Comparison of ENCODE assay signal across 9 cellular contexts in the genomic region with DNA sequence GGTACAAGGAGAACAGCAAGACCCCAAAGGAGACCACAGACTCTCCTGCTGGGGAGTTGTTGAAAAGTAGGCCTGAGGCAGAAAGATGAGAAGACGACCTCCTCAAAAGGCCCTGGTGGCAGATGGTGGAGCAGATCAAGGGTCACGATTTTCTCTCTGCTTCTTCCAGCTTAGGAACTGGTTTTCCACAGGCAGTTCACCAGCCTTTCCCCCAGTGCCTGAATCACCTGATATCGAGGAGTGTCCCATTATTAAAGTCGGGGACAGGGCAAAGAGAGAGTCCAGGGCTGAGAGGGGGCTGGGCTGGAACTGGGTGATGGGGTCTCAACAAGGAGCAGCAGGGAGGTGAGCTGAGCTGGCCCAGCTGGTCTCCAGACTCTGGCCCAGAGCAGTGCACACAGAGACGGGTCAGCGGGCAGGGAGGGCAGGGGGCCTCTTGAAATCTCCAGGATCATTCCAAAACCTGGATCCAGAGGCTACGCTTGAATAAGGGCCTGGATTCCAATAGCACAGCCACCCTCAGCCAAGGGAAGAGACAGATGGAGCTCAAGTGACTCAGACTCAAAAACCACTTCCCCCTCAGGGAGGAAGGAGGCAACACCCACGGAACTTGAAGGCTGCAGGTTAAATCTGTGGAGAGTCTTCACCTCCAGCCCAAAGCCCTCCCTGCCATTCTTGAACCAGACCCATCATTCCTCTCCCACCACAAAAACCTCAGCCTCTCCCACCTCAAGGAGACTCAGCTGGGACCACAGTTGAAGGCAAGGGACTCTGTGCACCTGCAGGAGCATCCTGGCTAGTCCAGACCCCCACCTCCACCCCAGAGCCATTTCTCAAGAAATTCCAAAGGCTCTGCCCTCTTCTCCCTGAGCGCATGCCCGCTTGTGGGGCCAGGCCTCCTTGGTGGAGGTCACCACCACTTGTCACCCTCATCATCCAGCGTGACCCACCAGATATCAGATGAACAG. TPM values are rescaled to one million over a fixed set of nuclear protein-coding genes. Genes with fewer than 3 reads are reported as not detected.
DNase-seq lines count a peak whose midpoint lies in the region; ATAC-seq and TF ChIP-seq lines count a peak whose summit lies in the region.
"Had no signal": no experiment of that assay in that cellular context is flagged by ENCODE, and none has a peak within 500 bp of the region (broad histone marks: within the 10 kb centered on the region; RNA-seq: fewer than 3 reads in every experiment).

A gene with protein sequence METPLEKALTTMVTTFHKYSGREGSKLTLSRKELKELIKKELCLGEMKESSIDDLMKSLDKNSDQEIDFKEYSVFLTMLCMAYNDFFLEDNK (minus strand): TSS at position 541 of the 968 bp plus-strand sequence. CDS start 743 bp downstream, outside the sequence.

- H3K27me3 Mint-ChIP-seq in IgD-negative memory B cell = no peaks in the 10 kb centered on the region
- no peaks in the 10 kb centered on the region for H3K27me3 Mint-ChIP-seq in chondrocyte (ENCODE audit: low read depth)

- H3K27me3 ChIP-seq in skeletal muscle satellite cell (ENCODE audit: control insufficient read depth, insufficient read depth, low read length) = no peaks in the 10 kb centered on the region

- peak within 1 kb of the TSS; percentile 10 for H3K4me2 ChIP-seq in skeletal muscle satellite cell (ENCODE audit: low read length)

- H3K4me3 ChIP-seq in skeletal muscle satellite cell (ENCODE audit: low read length) = no peak within 1 kb of the TSS

- peak within 1 kb of the TSS; percentile 3 for H3K9ac ChIP-seq in skeletal muscle satellite cell (ENCODE audit: low read depth, low read length)

- ATAC-seq in HG03565 (IDR thresholded peaks at IDR 0.05; ENCODE audit: unreplicated experiment) (no peak), HG02571 (IDR thresholded peaks at IDR 0.05; ENCODE audit: unreplicated experiment) (no peak), GM18511 (IDR thresholded peaks at IDR 0.05; ENCODE audit: unreplicated experiment) (no peak)

- no peak for TF ChIP-seq CTCF in chondrocyte (IDR thresholded peaks at IDR 0.05)

- H3K36me3 Mint-ChIP-seq in IgD-negative memory B cell (peaks cover 12% of the 10 kb centered on the region), chondrocyte (ENCODE audit: low read depth) (no peaks in the 10 kb centered on the region)

- H3K9me3 Mint-ChIP-seq in IgD-negative memory B cell (no peaks in the 10 kb centered on the region), chondrocyte (ENCODE audit: low read depth) (no peaks in the 10 kb centered on the region)

- H3K4me3 Mint-ChIP-seq in IgD-negative memory B cell (peak within 1 kb of the TSS; percentile 55 to 91 (median 72)), chondrocyte (ENCODE audit: unreplicated experiment) (no peak within 1 kb of the TSS)

- peaks cover 40 to 52% (median 45%) of the 10 kb centered on the region in 3 donors for H3K4me1 Mint-ChIP-seq in IgD-negative memory B cell
- peaks cover 65% of the 10 kb centered on the region for H3K4me1 Mint-ChIP-seq in chondrocyte (ENCODE audit: low read depth)

- no peaks in the 10 kb centered on the region for H3K9me3 ChIP-seq in skeletal muscle satellite cell (replicated peaks; ENCODE audit: low read length)

- peaks cover 64% of the 10 kb centered on the region for H3K4me1 ChIP-seq in skeletal muscle satellite cell (ENCODE audit: control insufficient read depth, insufficient read depth, low read length)

- DNase-seq in T-helper 9 cell (peak; percentile 39), chondrocyte (ENCODE audit: low spot score) (no peak), NCI-H1105 (lab: John Stamatoyannopoulos, UW) (no peak)

- peak within 1 kb of the TSS; percentile 29 to 86 (median 85) for H3K27ac Mint-ChIP-seq in IgD-negative memory B cell
- H3K27ac Mint-ChIP-seq in chondrocyte (ENCODE audit: unreplicated experiment) = peak within 1 kb of the TSS; percentile 34

- no peaks in the 10 kb centered on the region for H3K36me3 ChIP-seq in skeletal muscle satellite cell (ENCODE audit: insufficient read depth, low read length)

RNA-seq across cellular contexts. Expression of the gene that starts here (rescaled TPM):
- polyA plus RNA-seq in IgD-negative memory B cell = 1.4 TPM
- 0.47 to 0.94 TPM in 2 of 3 replicates, not detected in the other for total RNA-seq in chondrocyte
- 1.3 TPM in 1 of 2 replicates, not detected in the other for total RNA-seq in skeletal muscle satellite cell (2012; rRNA removed)
- total RNA-seq: glomerular endothelial cell had no signal
